12 cellular contexts compared by ENCODE assay signal in genomic region chr13:102707465-102707864, GRCh38. TPM values are rescaled to one million over a fixed set of nuclear protein-coding genes. Genes with fewer than 3 reads are reported as not detected.
DNase-seq lines count a peak whose midpoint lies in the region; ATAC-seq and TF ChIP-seq lines count a peak whose summit lies in the region.
"Had no signal": no experiment of that assay in that cellular context is flagged by ENCODE, and none has a peak within 500 bp of the region (broad histone marks: within the 10 kb centered on the region; RNA-seq: fewer than 3 reads in every experiment).

No MANE protein-coding gene starts in this region.

- in situ Hi-C loops in astrocyte of the cerebellum (cut with HindIII; ENCODE audit: low sequenced_read_pairs) = no loop called here

- POLR2A ChIA-PET in CD8-positive, alpha-beta memory T cell (lab: Charles Lee) = no interaction called here

- H3K4me1 ChIP-seq in CD8-positive, alpha-beta memory T cell (ENCODE audit: insufficient read depth, low read length) = no peaks in the 10 kb centered on the region

- peaks cover 0 to 4% (median 0%) of the 10 kb centered on the region in 3 donors for H3K36me3 Mint-ChIP-seq in CD8-positive, alpha-beta memory T cell
- H3K36me3 Mint-ChIP-seq: naive B cell had no signal

- no peak overlapping the region for H3K27ac ChIP-seq in CD8-positive, alpha-beta memory T cell (ENCODE audit: low read depth, low read length)

- H3K4me1 Mint-ChIP-seq in CD8-positive, alpha-beta memory T cell = no peaks in the 10 kb centered on the region
- H3K4me1 Mint-ChIP-seq: naive B cell had no signal

- peak; percentile 76 for DNase-seq in AG20443 (ENCODE audit: low spot score)
- DNase-seq in MG63 = peak; percentile 14
- peak; percentile 65 for DNase-seq in astrocyte of the cerebellum (ENCODE audit: low read depth)
- peak; percentile 80 to 83 for DNase-seq in lung microvascular endothelial cell (ENCODE audit: low read depth in 2 of 2)
- no peak for DNase-seq in activated T-cell treated with anti-CD3 and anti-CD28 coated beads for 4 hours
- no peak for DNase-seq in CD8-positive, alpha-beta memory T cell
- DNase-seq: effector CD4-positive, alpha-beta T cell; GDM1; H7; naive B cell had no signal

- H3K27me3 Mint-ChIP-seq in CD8-positive, alpha-beta memory T cell = peaks cover 5 to 29% of the 10 kb centered on the region in 2 donors

- no peak overlapping the region for H3K4me3 Mint-ChIP-seq in CD8-positive, alpha-beta memory T cell
- H3K4me3 Mint-ChIP-seq: naive B cell had no signal

- ATAC-seq in HG03354 (IDR thresholded peaks at IDR 0.05; ENCODE audit: poor library complexity, severe bottlenecking, unreplicated experiment) = no peak
- no peak for ATAC-seq in GM19455 (IDR thresholded peaks at IDR 0.05; ENCODE audit: unreplicated experiment)

- H3K9me3 ChIP-seq in MG63 = no peaks in the 10 kb centered on the region
- no peaks in the 10 kb centered on the region for H3K9me3 ChIP-seq in CD8-positive, alpha-beta memory T cell (ENCODE audit: low read length)

- H3K4me3 ChIP-seq in MG63 = no peak overlapping the region
- H3K4me3 ChIP-seq in astrocyte of the cerebellum (ENCODE audit: low read depth, low read length) = no peak overlapping the region
- no peak overlapping the region for H3K4me3 ChIP-seq in CD8-positive, alpha-beta memory T cell (ENCODE audit: low read length)

- CTCF ChIA-PET in CD8-positive, alpha-beta memory T cell (lab: Charles Lee) = no interaction called here

- no peak overlapping the region for H3K27ac Mint-ChIP-seq in CD8-positive, alpha-beta memory T cell
- H3K27ac Mint-ChIP-seq: naive B cell had no signal

- peaks cover 0 to 5% (median 4%) of the 10 kb centered on the region in 5 donors for H3K9me3 Mint-ChIP-seq in CD8-positive, alpha-beta memory T cell

- H3K27me3 ChIP-seq in MG63 = no peaks in the 10 kb centered on the region
- no peaks in the 10 kb centered on the region for H3K27me3 ChIP-seq in CD8-positive, alpha-beta memory T cell (ENCODE audit: insufficient read depth, low read length, poor library complexity, severe bottlenecking)

- H3K36me3 ChIP-seq in MG63 = no peaks in the 10 kb centered on the region
- H3K36me3 ChIP-seq in CD8-positive, alpha-beta memory T cell (ENCODE audit: insufficient read depth, low read length) = no peaks in the 10 kb centered on the region

- no peak for TF ChIP-seq CTCF in astrocyte of the cerebellum (IDR thresholded peaks at IDR 0.05; ENCODE audit: low read depth, low read length, missing control alignments)

RNA-seq across cellular contexts. Expression of gene METTL21C, which starts 12.6 kb away (rescaled TPM):
- not detected in 2 replicates for total RNA-seq in MG63 (2014; rRNA removed; shearing (Covaris generic); ENCODE audit: low replicate concordance)
- total RNA-seq in lung microvascular endothelial cell = not detected in 2 replicates
- total RNA-seq in CD8-positive, alpha-beta memory T cell = not detected
- not detected for polyA plus RNA-seq in CD8-positive, alpha-beta memory T cell
- total RNA-seq: H7 had no signal

Comparison
In these comparisons a context has a peak if more than half of its experiments do, and no peak if none do; other contexts are left out.
1. DNase-seq: peak in AG20443 (single experiment), MG63 (single experiment), astrocyte of the cerebellum (single experiment) and lung microvascular endothelial cell (2 of 2); none in activated T-cell treated with anti-CD3 and anti-CD28 coated beads for 4 hours (single experiment) and CD8-positive, alpha-beta memory T cell (0 of 5).